Comparison of ENCODE assay signal across 22 cellular contexts in genomic region chr1:17965515-17966100, GRCh38.
A peak's percentile ranks its signal among the peaks of the same experiment; 100 is the strongest.
DNase-seq lines count a peak whose midpoint lies in the region; ATAC-seq and TF ChIP-seq lines count a peak whose summit lies in the region.
"Had no signal": no experiment of that assay in that cellular context is flagged by ENCODE, and none has a peak within 500 bp of the region (broad histone marks: within the 10 kb centered on the region; RNA-seq: fewer than 3 reads in every experiment).

No MANE protein-coding gene starts in this region.

- H3K27ac ChIP-seq in angular gyrus (ENCODE audit: low read depth, low read length) (peak overlapping the region; percentile 49), temporal lobe (ENCODE audit: low read depth, low read length) (peak overlapping the region; percentile 6)
- H3K27ac ChIP-seq: A549, GM23248 had no signal

- intact Hi-C loops in left ventricle myocardium superior (cut with micrococcal nuclease) (no loop called here), Right ventricle myocardium superior (cut with DNase I) (no loop called here)

- peak; percentile 43 for ATAC-seq in left ventricle myocardium superior
- no peak for ATAC-seq in Right ventricle myocardium superior (ENCODE audit: poor library complexity)
- ATAC-seq: A549, GM12878, HCT116 had no signal

- no peak overlapping the region for H3K4me3 ChIP-seq in fibroblast of the aortic adventitia (ENCODE audit: low read depth, low read length)
- H3K4me3 ChIP-seq: A549, GM12878, GM23248 had no signal

- in situ Hi-C loops in G401 (cut with HindIII; ENCODE audit: low sequenced_read_pairs): no loop called here

- no peak for DNase-seq in left ventricle myocardium superior
- DNase-seq in Right ventricle myocardium superior: no peak
- peak; percentile 24 for DNase-seq in fibroblast of the aortic adventitia (ENCODE audit: low read depth)
- no peak for DNase-seq in stimulated activated CD4-positive, alpha-beta T cell treated with anti-CD3 and anti-CD28 coated beads, Interleukin-2, amount 100 ng/mL, for 24 hours
- DNase-seq in G401 (ENCODE audit: low spot score): no peak
- DNase-seq: 8988T; ACHN; AML-193; BE2C; Calu3; CD4-positive, alpha-beta memory T cell; COR-L47; DMS53; DND-41; GDM1; H9 had no signal

- TF ChIP-seq CTCF in fibroblast of the aortic adventitia (IDR thresholded peaks at IDR 0.05; ENCODE audit: insufficient read depth, low read length): no peak
